In the genomic region with DNA sequence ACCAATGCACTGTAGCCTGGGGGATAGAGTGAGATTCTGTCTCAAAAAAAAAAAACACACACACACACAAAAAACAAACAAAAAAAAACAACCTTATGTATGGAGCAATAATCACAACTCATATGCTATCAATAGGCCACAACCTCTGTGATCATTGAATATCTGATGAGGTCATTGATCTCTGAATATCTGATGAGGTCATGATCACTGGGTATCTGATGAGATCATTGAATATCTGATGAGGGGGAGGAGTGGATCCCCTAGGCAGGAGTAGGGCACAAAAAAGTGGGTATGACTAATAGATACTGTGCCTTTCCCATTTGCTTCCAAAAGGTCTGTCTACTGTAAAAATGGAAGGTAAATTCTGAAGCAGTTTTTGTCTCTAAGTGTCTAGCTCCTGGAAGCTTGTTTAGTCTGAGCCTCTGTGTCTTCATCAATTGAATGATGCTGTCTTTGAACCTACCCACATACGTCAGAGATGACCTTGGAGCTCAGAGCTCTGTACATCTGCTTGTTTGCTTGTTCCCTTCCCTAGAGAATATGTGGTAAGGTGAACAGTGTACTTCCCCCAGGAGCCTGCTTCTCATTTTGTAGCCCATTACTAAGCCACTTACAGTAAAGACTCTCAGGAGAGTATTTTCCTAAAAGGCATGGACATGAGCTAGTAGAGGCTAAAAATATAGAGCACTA, we compare ENCODE assay signal across 2 cellular contexts.
TF ChIP-seq lines count a peak whose summit lies in the region.

No MANE protein-coding gene starts in this region.

TF ChIP-seq in HepG2, 621 proteins besides CTCF, POLR2A, EP300 and RAD21 (continues in another document):
- TF ChIP-seq, protein P1, sequence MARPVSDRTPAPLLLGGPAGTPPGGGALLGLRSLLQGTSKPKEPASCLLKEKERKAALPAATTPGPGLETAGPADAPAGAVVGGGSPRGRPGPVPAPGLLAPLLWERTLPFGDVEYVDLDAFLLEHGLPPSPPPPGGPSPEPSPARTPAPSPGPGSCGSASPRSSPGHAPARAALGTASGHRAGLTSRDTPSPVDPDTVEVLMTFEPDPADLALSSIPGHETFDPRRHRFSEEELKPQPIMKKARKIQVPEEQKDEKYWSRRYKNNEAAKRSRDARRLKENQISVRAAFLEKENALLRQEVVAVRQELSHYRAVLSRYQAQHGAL (CRISPR knock-in tag; IDR thresholded peaks at IDR 0.05; ENCODE audit: not compliant biosample characterization), result no peak
- no peak for TF ChIP-seq KMT2B (CRISPR knock-in tag; IDR thresholded peaks at IDR 0.05)
- no peak for TF ChIP-seq MBNL3 (CRISPR knock-in tag; conservative IDR thresholded peaks at IDR 0.05)
- TF ChIP-seq CREM (IDR thresholded peaks at IDR 0.05), result peak; percentile 84
- TF ChIP-seq CREM (CRISPR knock-in tag; IDR thresholded peaks at IDR 0.05), result no peak
- TF ChIP-seq ZFP36L1 (CRISPR knock-in tag; IDR thresholded peaks at IDR 0.05), result no peak
- TF ChIP-seq ZNF749 (CRISPR knock-in tag; IDR thresholded peaks at IDR 0.05; ENCODE audit: borderline replicate concordance), result no peak
- no peak for TF ChIP-seq ZNF350 (CRISPR knock-in tag; IDR thresholded peaks at IDR 0.05; ENCODE audit: borderline replicate concordance, low read depth)
- TF ChIP-seq, protein P2, sequence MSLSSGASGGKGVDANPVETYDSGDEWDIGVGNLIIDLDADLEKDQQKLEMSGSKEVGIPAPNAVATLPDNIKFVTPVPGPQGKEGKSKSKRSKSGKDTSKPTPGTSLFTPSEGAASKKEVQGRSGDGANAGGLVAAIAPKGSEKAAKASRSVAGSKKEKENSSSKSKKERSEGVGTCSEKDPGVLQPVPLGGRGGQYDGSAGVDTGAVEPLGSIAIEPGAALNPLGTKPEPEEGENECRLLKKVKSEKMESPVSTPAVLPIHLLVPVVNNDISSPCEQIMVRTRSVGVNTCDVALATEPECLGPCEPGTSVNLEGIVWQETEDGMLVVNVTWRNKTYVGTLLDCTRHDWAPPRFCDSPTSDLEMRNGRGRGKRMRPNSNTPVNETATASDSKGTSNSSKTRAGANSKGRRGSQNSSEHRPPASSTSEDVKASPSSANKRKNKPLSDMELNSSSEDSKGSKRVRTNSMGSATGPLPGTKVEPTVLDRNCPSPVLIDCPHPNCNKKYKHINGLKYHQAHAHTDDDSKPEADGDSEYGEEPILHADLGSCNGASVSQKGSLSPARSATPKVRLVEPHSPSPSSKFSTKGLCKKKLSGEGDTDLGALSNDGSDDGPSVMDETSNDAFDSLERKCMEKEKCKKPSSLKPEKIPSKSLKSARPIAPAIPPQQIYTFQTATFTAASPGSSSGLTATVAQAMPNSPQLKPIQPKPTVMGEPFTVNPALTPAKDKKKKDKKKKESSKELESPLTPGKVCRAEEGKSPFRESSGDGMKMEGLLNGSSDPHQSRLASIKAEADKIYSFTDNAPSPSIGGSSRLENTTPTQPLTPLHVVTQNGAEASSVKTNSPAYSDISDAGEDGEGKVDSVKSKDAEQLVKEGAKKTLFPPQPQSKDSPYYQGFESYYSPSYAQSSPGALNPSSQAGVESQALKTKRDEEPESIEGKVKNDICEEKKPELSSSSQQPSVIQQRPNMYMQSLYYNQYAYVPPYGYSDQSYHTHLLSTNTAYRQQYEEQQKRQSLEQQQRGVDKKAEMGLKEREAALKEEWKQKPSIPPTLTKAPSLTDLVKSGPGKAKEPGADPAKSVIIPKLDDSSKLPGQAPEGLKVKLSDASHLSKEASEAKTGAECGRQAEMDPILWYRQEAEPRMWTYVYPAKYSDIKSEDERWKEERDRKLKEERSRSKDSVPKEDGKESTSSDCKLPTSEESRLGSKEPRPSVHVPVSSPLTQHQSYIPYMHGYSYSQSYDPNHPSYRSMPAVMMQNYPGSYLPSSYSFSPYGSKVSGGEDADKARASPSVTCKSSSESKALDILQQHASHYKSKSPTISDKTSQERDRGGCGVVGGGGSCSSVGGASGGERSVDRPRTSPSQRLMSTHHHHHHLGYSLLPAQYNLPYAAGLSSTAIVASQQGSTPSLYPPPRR (CRISPR knock-in tag; IDR thresholded peaks at IDR 0.05; ENCODE audit: borderline replicate concordance), result peak; percentile 16; the same call in 1 of the 2 replicates
- TF ChIP-seq ZMYM4 (CRISPR knock-in tag; IDR thresholded peaks at IDR 0.05), result 0 out of 2 replicates have a peak, but pooled peaks have one; percentile 56
- peak; percentile 62; the same call in 1 of the 2 replicates for TF ChIP-seq BCL6 (CRISPR knock-in tag; IDR thresholded peaks at IDR 0.05)
- TF ChIP-seq, protein P3, sequence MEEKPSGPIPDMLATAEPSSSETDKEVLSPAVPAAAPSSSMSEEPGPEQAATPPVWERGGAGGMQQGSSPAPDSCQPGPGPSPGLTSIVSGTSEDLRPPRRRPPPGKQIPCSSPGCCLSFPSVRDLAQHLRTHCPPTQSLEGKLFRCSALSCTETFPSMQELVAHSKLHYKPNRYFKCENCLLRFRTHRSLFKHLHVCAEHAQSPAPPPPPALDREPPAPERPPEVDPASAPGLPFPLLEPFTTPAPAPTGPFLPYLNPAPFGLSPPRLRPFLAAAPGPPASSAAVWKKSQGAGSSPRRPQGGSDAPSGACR (CRISPR knock-in tag; IDR thresholded peaks at IDR 0.05), result no peak
- no peak for TF ChIP-seq ZNF567 (CRISPR knock-in tag; IDR thresholded peaks at IDR 0.05; ENCODE audit: borderline replicate concordance)
- TF ChIP-seq KAT8 (CRISPR knock-in tag; IDR thresholded peaks at IDR 0.05), result no peak
- TF ChIP-seq RFX3 (CRISPR knock-in tag; IDR thresholded peaks at IDR 0.05), result no peak
- peak; percentile 50; the same call in 1 of the 2 replicates for TF ChIP-seq NFIC (IDR thresholded peaks at IDR 0.05; ENCODE audit: low read length)
- TF ChIP-seq, protein P4, sequence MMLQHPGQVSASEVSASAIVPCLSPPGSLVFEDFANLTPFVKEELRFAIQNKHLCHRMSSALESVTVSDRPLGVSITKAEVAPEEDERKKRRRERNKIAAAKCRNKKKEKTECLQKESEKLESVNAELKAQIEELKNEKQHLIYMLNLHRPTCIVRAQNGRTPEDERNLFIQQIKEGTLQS (CRISPR knock-in tag; IDR thresholded peaks at IDR 0.05), result no peak
- no peak for TF ChIP-seq ZMAT3 (CRISPR knock-in tag; conservative IDR thresholded peaks at IDR 0.05)
- no peak for TF ChIP-seq ZNF572 (CRISPR knock-in tag; IDR thresholded peaks at IDR 0.05)
- no peak for TF ChIP-seq TRAFD1 (CRISPR knock-in tag; IDR thresholded peaks at IDR 0.05; ENCODE audit: borderline replicate concordance)
- TF ChIP-seq MED1 (CRISPR knock-in tag; IDR thresholded peaks at IDR 0.05), result peak; percentile 74
- no peak for TF ChIP-seq CC2D1A (CRISPR knock-in tag; IDR thresholded peaks at IDR 0.05)
- TF ChIP-seq CREB1 (IDR thresholded peaks at IDR 0.05), result peak; percentile 87
- peak; percentile 84 for TF ChIP-seq CREB1 (CRISPR knock-in tag; IDR thresholded peaks at IDR 0.05)

TF ChIP-seq in SK-N-SH treated with all-trans-retinoic acid at 6 μM for 48 hours, 23 proteins besides CTCF, POLR2A, EP300 and RAD21:
- TF ChIP-seq ZNF565 (CRISPR knock-in tag; conservative IDR thresholded peaks at IDR 0.05; ENCODE audit: low read depth) (no peak), ARNTL (CRISPR knock-in tag; IDR thresholded peaks at IDR 0.05; ENCODE audit: borderline replicate concordance, low read depth) (no peak), CSRNP3 (CRISPR knock-in tag; IDR thresholded peaks at IDR 0.05) (no peak), ZNF8 (CRISPR knock-in tag; IDR thresholded peaks at IDR 0.05) (no peak), ZNF70 (CRISPR knock-in tag; IDR thresholded peaks at IDR 0.05) (no peak), ISL1 (CRISPR knock-in tag; IDR thresholded peaks at IDR 0.05) (no peak), TSHZ2 (CRISPR knock-in tag; IDR thresholded peaks at IDR 0.05) (no peak), TCF4 (CRISPR knock-in tag; IDR thresholded peaks at IDR 0.05; ENCODE audit: borderline replicate concordance) (no peak), OSR1 (CRISPR knock-in tag; IDR thresholded peaks at IDR 0.05) (no peak), TOX (CRISPR knock-in tag; IDR thresholded peaks at IDR 0.05; ENCODE audit: borderline replicate concordance) (no peak), GLIS3 (CRISPR knock-in tag; IDR thresholded peaks at IDR 0.05) (no peak)
- TF ChIP-seq, protein P5, sequence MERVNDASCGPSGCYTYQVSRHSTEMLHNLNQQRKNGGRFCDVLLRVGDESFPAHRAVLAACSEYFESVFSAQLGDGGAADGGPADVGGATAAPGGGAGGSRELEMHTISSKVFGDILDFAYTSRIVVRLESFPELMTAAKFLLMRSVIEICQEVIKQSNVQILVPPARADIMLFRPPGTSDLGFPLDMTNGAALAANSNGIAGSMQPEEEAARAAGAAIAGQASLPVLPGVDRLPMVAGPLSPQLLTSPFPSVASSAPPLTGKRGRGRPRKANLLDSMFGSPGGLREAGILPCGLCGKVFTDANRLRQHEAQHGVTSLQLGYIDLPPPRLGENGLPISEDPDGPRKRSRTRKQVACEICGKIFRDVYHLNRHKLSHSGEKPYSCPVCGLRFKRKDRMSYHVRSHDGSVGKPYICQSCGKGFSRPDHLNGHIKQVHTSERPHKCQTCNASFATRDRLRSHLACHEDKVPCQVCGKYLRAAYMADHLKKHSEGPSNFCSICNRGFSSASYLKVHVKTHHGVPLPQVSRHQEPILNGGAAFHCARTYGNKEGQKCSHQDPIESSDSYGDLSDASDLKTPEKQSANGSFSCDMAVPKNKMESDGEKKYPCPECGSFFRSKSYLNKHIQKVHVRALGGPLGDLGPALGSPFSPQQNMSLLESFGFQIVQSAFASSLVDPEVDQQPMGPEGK (CRISPR knock-in tag; IDR thresholded peaks at IDR 0.05; ENCODE audit: borderline replicate concordance), result no peak
- TF ChIP-seq, protein P6, sequence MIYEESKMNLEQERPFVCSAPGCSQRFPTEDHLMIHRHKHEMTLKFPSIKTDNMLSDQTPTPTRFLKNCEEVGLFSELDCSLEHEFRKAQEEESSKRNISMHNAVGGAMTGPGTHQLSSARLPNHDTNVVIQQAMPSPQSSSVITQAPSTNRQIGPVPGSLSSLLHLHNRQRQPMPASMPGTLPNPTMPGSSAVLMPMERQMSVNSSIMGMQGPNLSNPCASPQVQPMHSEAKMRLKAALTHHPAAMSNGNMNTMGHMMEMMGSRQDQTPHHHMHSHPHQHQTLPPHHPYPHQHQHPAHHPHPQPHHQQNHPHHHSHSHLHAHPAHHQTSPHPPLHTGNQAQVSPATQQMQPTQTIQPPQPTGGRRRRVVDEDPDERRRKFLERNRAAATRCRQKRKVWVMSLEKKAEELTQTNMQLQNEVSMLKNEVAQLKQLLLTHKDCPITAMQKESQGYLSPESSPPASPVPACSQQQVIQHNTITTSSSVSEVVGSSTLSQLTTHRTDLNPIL (CRISPR knock-in tag; IDR thresholded peaks at IDR 0.05; ENCODE audit: low read depth), result no peak
